ENCODE assay signal across 11 cellular contexts in the genomic region with DNA sequence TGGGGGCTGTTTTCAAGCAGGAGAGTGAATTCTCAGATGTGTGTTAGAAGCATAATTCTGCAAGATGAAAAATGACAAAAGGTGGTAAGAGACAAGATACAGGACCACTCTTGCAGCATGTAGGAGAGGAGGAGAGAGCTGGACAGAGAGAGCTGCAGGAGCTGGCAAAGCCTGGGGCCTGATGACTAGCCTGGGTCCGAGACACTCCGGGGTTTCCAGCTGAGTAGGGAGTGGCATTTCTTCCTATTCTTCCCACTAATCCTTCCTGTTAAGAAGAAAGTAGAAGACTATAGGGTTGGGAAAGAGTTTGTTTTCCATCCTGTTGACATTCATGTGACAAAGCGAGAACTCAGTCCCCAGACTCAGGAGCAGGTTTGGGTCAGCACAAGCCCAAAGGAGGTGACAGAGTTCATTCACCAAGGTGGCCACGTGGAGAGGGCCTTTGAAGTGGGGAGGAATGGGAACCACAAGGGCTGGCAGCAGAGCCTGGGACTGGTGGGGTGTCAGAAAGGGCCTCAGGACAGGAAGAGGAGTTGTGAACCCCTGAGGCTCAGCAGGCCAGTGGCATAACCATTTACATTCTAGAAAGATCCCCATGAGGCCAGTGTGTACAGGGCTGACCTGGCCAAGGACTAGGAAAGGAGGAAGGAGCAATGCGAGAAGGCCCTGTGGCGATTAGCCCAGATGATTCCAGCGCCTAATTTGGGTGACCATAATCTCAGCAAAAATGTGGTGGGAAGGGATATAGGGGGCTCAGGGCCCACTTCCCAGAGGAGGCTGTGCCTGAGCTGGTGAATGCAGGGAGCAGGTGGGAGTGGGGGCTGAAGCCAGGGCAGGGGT.
DNase-seq lines count a peak whose midpoint lies in the region; ATAC-seq and TF ChIP-seq lines count a peak whose summit lies in the region.
"Had no signal": no experiment of that assay in that cellular context is flagged by ENCODE, and none has a peak within 500 bp of the region (broad histone marks: within the 10 kb centered on the region; RNA-seq: fewer than 3 reads in every experiment).

No MANE protein-coding gene starts in this region.

- H3K4me1 Mint-ChIP-seq in nephron = peaks cover 35% of the 10 kb centered on the region

- no peaks in the 10 kb centered on the region for H3K9me3 Mint-ChIP-seq in nephron

- peak overlapping the region; percentile 78 for H3K27ac ChIP-seq in caudate nucleus (ENCODE audit: low read depth, low read length)

- no peak for TF ChIP-seq CTCF in GM13977 (IDR thresholded peaks at IDR 0.05; ENCODE audit: extremely low read depth, insufficient read depth, missing control alignments)
- no peak for TF ChIP-seq CTCF in nephron (IDR thresholded peaks at IDR 0.05; ENCODE audit: unreplicated experiment in 3 of 3)

- in situ Hi-C loops in GM13977 (cut with MboI; ENCODE audit: low pct_unique_long_range_greater_than_20kb, low sequenced_read_pairs, unreplicated experiment) = no loop called here

- DNase-seq in 8988T (peak; percentile 16), GM13977 (ENCODE audit: low spot score) (peak; percentile 12), caudate nucleus (lab: John Stamatoyannopoulos, UW) (peak in 1 of 61 donors; percentile 52), NCI-H1417 (lab: John Stamatoyannopoulos, UW) (no peak), COLO829 (ENCODE audit: low spot score) (no peak)
- DNase-seq: cortex of kidney, NCI-H187 treated with DMSO at 0.1 percent for 48 hours had no signal

- no peaks in the 10 kb centered on the region for H3K27me3 Mint-ChIP-seq in nephron (ENCODE audit: low read depth)

- H3K27ac Mint-ChIP-seq in nephron = peak overlapping the region; percentile 94 to 99 (median 95)

- H3K36me3 Mint-ChIP-seq in nephron (ENCODE audit: low read depth) = peaks cover 4% of the 10 kb centered on the region

- no peak overlapping the region for H3K4me3 Mint-ChIP-seq in nephron

- ATAC-seq in GM19324 (IDR thresholded peaks at IDR 0.05; ENCODE audit: low FRiP score, unreplicated experiment) (no peak), HG02798 (IDR thresholded peaks at IDR 0.05; ENCODE audit: poor library complexity, unreplicated experiment) (no peak)
- ATAC-seq: pancreas had no signal

Comparison
In these comparisons a context has a peak if more than half of its experiments do, and no peak if none do; other contexts are left out.
1. DNase-seq: peak in 8988T (single experiment) and GM13977 (single experiment); none in NCI-H1417 (0 of 3) and COLO829 (single experiment).